1 cellular context compared by ENCODE assay signal in the genomic region with DNA sequence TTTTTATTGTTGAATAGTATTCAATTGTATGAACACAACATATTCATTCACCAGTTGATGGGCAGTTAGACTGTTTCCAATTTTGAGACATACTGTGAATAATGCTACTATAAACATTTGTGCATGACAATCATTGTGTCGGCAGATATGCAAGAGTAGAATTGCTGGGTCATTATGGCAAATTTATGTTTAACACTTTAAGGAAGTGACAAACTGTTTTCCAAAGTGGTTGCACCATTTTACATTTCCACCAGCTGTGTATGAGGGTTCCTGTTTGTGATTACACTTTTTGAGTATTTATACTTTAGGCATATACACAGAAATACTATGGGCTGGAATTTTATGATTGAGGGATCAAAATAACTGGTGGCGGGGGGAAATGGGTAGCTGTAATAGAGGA.
TF ChIP-seq lines count a peak whose summit lies in the region.

No MANE protein-coding gene starts in this region.

TF ChIP-seq in H1, 55 proteins besides CTCF, POLR2A, EP300 and RAD21 (continued from another document):
- TF ChIP-seq SAP30 (IDR thresholded peaks at IDR 0.05; ENCODE audit: insufficient read depth, insufficient replicate concordance, low read length) = no peak
- no peak for TF ChIP-seq SP4 (IDR thresholded peaks at IDR 0.05; ENCODE audit: low read length)
- no peak for TF ChIP-seq TAF7 (optimal IDR thresholded peaks at IDR 0.05; ENCODE audit: borderline replicate concordance, low read depth, low read length)
- no peak for TF ChIP-seq TCF12 (IDR thresholded peaks at IDR 0.05; ENCODE audit: low read depth, low read length)
- no peak for TF ChIP-seq HDAC6 (IDR thresholded peaks at IDR 0.05; ENCODE audit: low read depth, low read length)
- TF ChIP-seq CHD2 (IDR thresholded peaks at IDR 0.05; ENCODE audit: low read length) = no peak
- TF ChIP-seq SP1 (IDR thresholded peaks at IDR 0.05; ENCODE audit: low read depth, low read length) = no peak
